ENCODE assay signal across 8 cellular contexts in the genomic region with DNA sequence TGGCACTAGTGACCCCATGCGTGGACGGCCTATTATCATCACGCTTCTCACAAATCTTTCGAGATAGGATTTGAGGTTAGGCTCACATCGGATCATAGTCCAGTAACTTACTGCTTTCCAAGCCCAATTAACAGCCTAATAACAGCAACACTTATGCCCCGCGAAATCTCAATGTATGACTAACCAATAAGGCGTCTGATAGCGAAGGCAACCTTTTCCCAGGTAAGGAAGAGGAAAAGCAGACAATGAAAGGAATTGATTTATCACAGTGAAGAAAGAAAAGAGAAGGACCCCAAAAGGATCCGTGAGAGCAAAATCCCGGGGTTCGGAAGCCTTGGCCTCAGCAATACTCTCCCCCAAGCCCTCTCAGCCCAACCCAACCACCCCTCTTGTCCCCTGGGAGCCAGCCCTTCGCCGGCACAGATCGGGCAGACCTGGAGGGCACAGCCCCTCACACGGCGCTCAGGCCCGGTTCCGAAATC. TPM values are rescaled to one million over a fixed set of nuclear protein-coding genes. Genes with fewer than 3 reads are reported as not detected.
DNase-seq lines count a peak whose midpoint lies in the region; ATAC-seq and TF ChIP-seq lines count a peak whose summit lies in the region.

No MANE protein-coding gene starts in this region.

- H3K36me3 ChIP-seq in BJ (ENCODE audit: control insufficient read depth, insufficient read depth, low read length), result no peaks in the 10 kb centered on the region
- H3K36me3 ChIP-seq in HUES64 (ENCODE audit: insufficient read depth, low read length), result peaks cover 6% of the 10 kb centered on the region; the same call in 1 of the 2 replicates
- no peaks in the 10 kb centered on the region for H3K36me3 ChIP-seq in right atrium auricular region

- peaks cover 6% of the 10 kb centered on the region for H3K27me3 Mint-ChIP-seq in activated naive CD8-positive, alpha-beta T cell treated with anti-CD3 and anti-CD28 coated beads, Interleukin-2, amount 10 ng/mL, durations not matched to agents 7 days and 5 days

- H3K27ac Mint-ChIP-seq in activated naive CD8-positive, alpha-beta T cell treated with anti-CD3 and anti-CD28 coated beads, Interleukin-2, amount 10 ng/mL, durations not matched to agents 7 days and 5 days, result peak overlapping the region; percentile 96

- CTCF ChIA-PET in BJ (lab: Yijun Ruan, JAX), result interaction anchor here (1.0 to 1.1 kb wide), 2 partner anchors 139 to 171 kb away, joined by 3 to 4 read pairs; partner anchors contain the start of gene FAM171A2

- peaks cover 18% of the 10 kb centered on the region for H3K4me1 Mint-ChIP-seq in activated naive CD8-positive, alpha-beta T cell treated with anti-CD3 and anti-CD28 coated beads, Interleukin-2, amount 10 ng/mL, durations not matched to agents 7 days and 5 days

- H3K9me3 ChIP-seq in HUES64 (ENCODE audit: insufficient read depth, low read depth, low read length), result no peaks in the 10 kb centered on the region
- H3K9me3 ChIP-seq in right atrium auricular region, result no peaks in the 10 kb centered on the region

- no peak for TF ChIP-seq CTCF in BJ (IDR thresholded peaks at IDR 0.05; ENCODE audit: insufficient read depth, low read depth, low read length)
- no peak for TF ChIP-seq CTCF in right atrium auricular region (IDR thresholded peaks at IDR 0.05)

- DNase-seq in BJ (ENCODE audit: low read depth) (no peak), right atrium auricular region (ENCODE audit: low spot score) (no peak), sciatic nerve (ENCODE audit: low spot score) (no peak), HK-2 (ENCODE audit: unreplicated experiment) (no peak)
- no peak for DNase-seq in activated naive CD8-positive, alpha-beta T cell treated with anti-CD3 and anti-CD28 coated beads, Interleukin-2, amount 10 ng/mL, durations not matched to agents 7 days and 5 days
- DNase-seq in activated CD4-positive, alpha-beta T cell treated with anti-CD3 and anti-CD28 coated beads, Interleukin-2, amount 50 U/mL, for 48 hours, result no peak

- peaks cover 28% of the 10 kb centered on the region for H3K4me1 ChIP-seq in HUES64 (ENCODE audit: insufficient read depth, low read length)
- peaks cover 0 to 54% of the 10 kb centered on the region in 2 donors for H3K4me1 ChIP-seq in right atrium auricular region

- H3K27ac ChIP-seq in HUES64 (ENCODE audit: low read depth, low read length) (peak overlapping the region; percentile 98), right atrium auricular region (peak overlapping the region; percentile 93 to 97)

- intact Hi-C loops in sciatic nerve (cut with DNase I), result no loop called here

- peaks cover 4% of the 10 kb centered on the region for H3K36me3 Mint-ChIP-seq in activated naive CD8-positive, alpha-beta T cell treated with anti-CD3 and anti-CD28 coated beads, Interleukin-2, amount 10 ng/mL, durations not matched to agents 7 days and 5 days

- H3K27me3 ChIP-seq in BJ (ENCODE audit: control insufficient read depth, insufficient read depth, low read length) (no peaks in the 10 kb centered on the region), HUES64 (ENCODE audit: insufficient read depth, low read length) (no peaks in the 10 kb centered on the region), right atrium auricular region (no peaks in the 10 kb centered on the region)

- H3K9me3 Mint-ChIP-seq in activated naive CD8-positive, alpha-beta T cell treated with anti-CD3 and anti-CD28 coated beads, Interleukin-2, amount 10 ng/mL, durations not matched to agents 7 days and 5 days, result no peaks in the 10 kb centered on the region

- ATAC-seq in GM19351 (IDR thresholded peaks at IDR 0.05; ENCODE audit: unreplicated experiment) (peak; percentile 19), sciatic nerve (peak; percentile 45)
- peak; percentile 4 for ATAC-seq in activated naive CD8-positive, alpha-beta T cell treated with anti-CD3 and anti-CD28 coated beads, Interleukin-2, amount 10 ng/mL, durations not matched to agents 7 days and 5 days (ENCODE audit: low read depth)

- H3K4me3 ChIP-seq in BJ (ENCODE audit: low read depth, low read length) (peak overlapping the region; percentile 72), HUES64 (ENCODE audit: low read length) (peak overlapping the region; percentile 91), right atrium auricular region (peak overlapping the region; percentile 87 to 97)

- peak overlapping the region; percentile 86 for H3K4me3 Mint-ChIP-seq in activated naive CD8-positive, alpha-beta T cell treated with anti-CD3 and anti-CD28 coated beads, Interleukin-2, amount 10 ng/mL, durations not matched to agents 7 days and 5 days

- POLR2A ChIA-PET in BJ (lab: Charles Lee), result no interaction called here
- POLR2A ChIA-PET in activated naive CD8-positive, alpha-beta T cell treated with anti-CD3 and anti-CD28 coated beads, Interleukin-2, amount 10 ng/mL, durations not matched to agents 7 days and 5 days (lab: Charles Lee), result interaction anchor here (0.7 to 1.4 kb wide), 3 partner anchors 8 to 140 kb away, joined by 4 to 5 read pairs (median 5); partner anchors contain the start of gene FAM171A2

- peak overlapping the region; percentile 99 for H3K9ac ChIP-seq in HUES64 (ENCODE audit: low read depth, low read length)

- 0% methylated on average over 19 of the region's 19 CpGs for WGBS in HUES64

RNA-seq across cellular contexts. Expression of gene GPATCH8, which starts 0.6 kb away (rescaled TPM):
- 12.4 and 13.7 TPM in 2 replicates for polyA plus RNA-seq in BJ (2011; rRNA removed)
- 13.8 and 14.1 TPM in 2 replicates for polyA minus RNA-seq in BJ (2011; rRNA and poly(A)+ RNA removed)
- polyA plus RNA-seq in HUES64 (2013, experiment 1 of 2), result 23.3 TPM
- polyA plus RNA-seq in HUES64 (2013, experiment 2 of 2), result 26.7 TPM
- total RNA-seq in activated naive CD8-positive, alpha-beta T cell treated with anti-CD3 and anti-CD28 coated beads, Interleukin-2, amount 10 ng/mL, durations not matched to agents 7 days and 5 days, result 10 to 100 TPM; 56.8 to 57.6 TPM
- 10 to 100 TPM; 21.3 to 26.4 TPM for total RNA-seq in right atrium auricular region
- total RNA-seq in sciatic nerve, result 66.9 TPM

RNA-seq across cellular contexts. Expression of gene FZD2, which starts 54.6 kb away (rescaled TPM):
- 57.1 and 93.1 TPM in 2 replicates for polyA plus RNA-seq in BJ (2011; rRNA removed)
- 95.2 and 116 TPM in 2 replicates for polyA minus RNA-seq in BJ (2011; rRNA and poly(A)+ RNA removed)
- polyA plus RNA-seq in HUES64 (2013, experiment 1 of 2), result 30.7 TPM
- 37.2 TPM for polyA plus RNA-seq in HUES64 (2013, experiment 2 of 2)
- under 1 TPM; 0.36 to 0.45 TPM for total RNA-seq in activated naive CD8-positive, alpha-beta T cell treated with anti-CD3 and anti-CD28 coated beads, Interleukin-2, amount 10 ng/mL, durations not matched to agents 7 days and 5 days
- total RNA-seq in right atrium auricular region, result 1 to 10 TPM; 1.9 to 4.0 TPM
- 22.9 TPM for total RNA-seq in sciatic nerve
